1 cellular context compared by ENCODE assay signal in the genomic region with DNA sequence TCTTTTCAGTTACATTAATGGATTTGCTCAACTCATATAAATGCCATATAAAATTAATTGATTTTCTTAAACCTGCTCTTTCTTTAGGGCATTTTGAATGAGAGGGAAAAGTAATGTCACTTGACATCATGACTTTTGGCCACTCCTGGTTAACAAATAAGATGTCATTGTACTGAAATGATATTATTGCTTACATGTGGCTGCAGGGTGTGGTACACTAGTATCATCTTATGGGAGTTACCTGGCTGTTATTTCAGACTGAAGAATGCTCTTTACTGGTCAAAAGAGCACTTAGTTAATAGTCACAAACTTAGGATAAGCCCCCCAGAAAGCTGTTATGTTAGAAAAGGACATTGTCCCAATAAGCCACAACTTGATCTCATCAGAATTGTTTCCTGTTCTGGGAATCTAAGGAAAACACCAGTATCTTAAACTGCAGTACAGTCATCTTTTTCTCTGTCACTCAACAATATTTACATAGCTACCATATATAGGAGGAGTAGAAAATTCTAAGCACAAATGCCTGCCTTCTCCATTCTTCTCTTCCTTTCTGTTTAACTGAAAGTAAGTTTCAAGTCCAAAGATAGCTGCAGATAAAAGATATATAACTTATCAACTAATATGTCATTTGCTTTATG.
TF ChIP-seq lines count a peak whose summit lies in the region.

No MANE protein-coding gene starts in this region.

TF ChIP-seq in HepG2, 621 proteins besides CTCF, POLR2A, EP300 and RAD21:
- TF ChIP-seq, protein P1, sequence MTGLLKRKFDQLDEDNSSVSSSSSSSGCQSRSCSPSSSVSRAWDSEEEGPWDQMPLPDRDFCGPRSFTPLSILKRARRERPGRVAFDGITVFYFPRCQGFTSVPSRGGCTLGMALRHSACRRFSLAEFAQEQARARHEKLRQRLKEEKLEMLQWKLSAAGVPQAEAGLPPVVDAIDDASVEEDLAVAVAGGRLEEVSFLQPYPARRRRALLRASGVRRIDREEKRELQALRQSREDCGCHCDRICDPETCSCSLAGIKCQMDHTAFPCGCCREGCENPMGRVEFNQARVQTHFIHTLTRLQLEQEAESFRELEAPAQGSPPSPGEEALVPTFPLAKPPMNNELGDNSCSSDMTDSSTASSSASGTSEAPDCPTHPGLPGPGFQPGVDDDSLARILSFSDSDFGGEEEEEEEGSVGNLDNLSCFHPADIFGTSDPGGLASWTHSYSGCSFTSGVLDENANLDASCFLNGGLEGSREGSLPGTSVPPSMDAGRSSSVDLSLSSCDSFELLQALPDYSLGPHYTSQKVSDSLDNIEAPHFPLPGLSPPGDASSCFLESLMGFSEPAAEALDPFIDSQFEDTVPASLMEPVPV (CRISPR knock-in tag; IDR thresholded peaks at IDR 0.05) = no peak
- TF ChIP-seq ZNF672 (CRISPR knock-in tag; IDR thresholded peaks at IDR 0.05) (no peak), ZNF775 (CRISPR knock-in tag; IDR thresholded peaks at IDR 0.05; ENCODE audit: borderline replicate concordance) (no peak), BORCS8-MEF2B (CRISPR knock-in tag; IDR thresholded peaks at IDR 0.05) (no peak), ZNF446 (CRISPR knock-in tag; IDR thresholded peaks at IDR 0.05) (no peak)
- TF ChIP-seq, protein P2, sequence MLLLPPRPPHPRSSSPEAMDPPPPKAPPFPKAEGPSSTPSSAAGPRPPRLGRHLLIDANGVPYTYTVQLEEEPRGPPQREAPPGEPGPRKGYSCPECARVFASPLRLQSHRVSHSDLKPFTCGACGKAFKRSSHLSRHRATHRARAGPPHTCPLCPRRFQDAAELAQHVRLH (CRISPR knock-in tag; IDR thresholded peaks at IDR 0.05; ENCODE audit: borderline replicate concordance, low read depth) = no peak
- TF ChIP-seq, protein P3, sequence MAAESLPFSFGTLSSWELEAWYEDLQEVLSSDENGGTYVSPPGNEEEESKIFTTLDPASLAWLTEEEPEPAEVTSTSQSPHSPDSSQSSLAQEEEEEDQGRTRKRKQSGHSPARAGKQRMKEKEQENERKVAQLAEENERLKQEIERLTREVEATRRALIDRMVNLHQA (CRISPR knock-in tag; IDR thresholded peaks at IDR 0.05) = no peak
TF ChIP-seq in HepG2: peak in this region for 0.
